ENCODE assay signal across 34 cellular contexts in genomic region chr2:201607568-201607967, GRCh38.
"Had no signal": no experiment of that assay in that cellular context is flagged by ENCODE, and none has a peak within 500 bp of the region (broad histone marks: within the 10 kb centered on the region; RNA-seq: fewer than 3 reads in every experiment).

No MANE protein-coding gene starts in this region.

- H3K36me3 ChIP-seq: adrenal gland, brain microvascular endothelial cell, breast epithelium had no signal

- H3K27me3 ChIP-seq: adrenal gland, body of pancreas, brain microvascular endothelial cell, breast epithelium had no signal

- H3K4me3 ChIP-seq: adrenal gland, body of pancreas, breast epithelium had no signal

- H3K27ac ChIP-seq: adrenal gland, body of pancreas, brain microvascular endothelial cell, breast epithelium, VCaP had no signal

- ATAC-seq: activated CD8-positive, alpha-beta T cell treated with anti-CD3 and anti-CD28 coated beads for 36 hours; activated naive CD4-positive, alpha-beta T cell treated with anti-CD3 and anti-CD28 coated beads, Interleukin-2, amount 50 U/mL, for 72 hours; activated T-cell treated with anti-CD3 and anti-CD28 coated beads, Interleukin-2, amount 50 U/mL, for 4 hours; activated T-cell treated with anti-CD3 and anti-CD28 coated beads, Interleukin-2, amount 50 U/mL, for 72 hours; activated T-helper 17 cell treated with anti-CD3 and anti-CD28 coated beads, Interleukin-2, amount 50 U/mL, for 72 hours; body of pancreas had no signal

- H3K4me1 ChIP-seq: body of pancreas, breast epithelium had no signal

- FAIRE-seq: astrocyte, colon, TTC549 had no signal

- DNase-seq: activated B cell treated with CpG ODN at 0.5 μM for 24 hours; activated CD4-positive, alpha-beta memory T cell treated with anti-CD3 and anti-CD28 coated beads for 36 hours; activated CD4-positive, alpha-beta T cell treated with anti-CD3 and anti-CD28 coated beads for 4 hours; activated CD4-positive, alpha-beta T cell treated with anti-CD3 and anti-CD28 coated beads, Interleukin-2, amount 10 ng/mL, durations not matched to agents 24 days and 14 days; activated CD4-positive, alpha-beta T cell treated with anti-CD3 and anti-CD28 coated beads, Interleukin-2, amount 50 U/mL, for 1 hour; activated CD4-positive, alpha-beta T cell treated with anti-CD3 and anti-CD28 coated beads, Interleukin-2, amount 50 U/mL, for 4 hours; activated CD4-positive, CD25-positive, alpha-beta regulatory T cell treated with anti-CD3 and anti-CD28 coated beads, Interleukin-2, amount 50 U/mL, for 72 hours; activated CD8-positive, alpha-beta memory T cell treated with anti-CD3 and anti-CD28 coated beads, Interleukin-2, amount 50 U/mL, for 4 hours; activated CD8-positive, alpha-beta T cell treated with anti-CD3 and anti-CD28 coated beads for 36 hours; activated effector memory CD4-positive, alpha-beta T cell treated with anti-CD3 and anti-CD28 coated beads, Interleukin-2, amount 50 U/mL, for 16 hours; activated gamma-delta T cell treated with Interleukin-2 at 50 U/mL for 16 hours; activated naive CD4-positive, alpha-beta T cell; activated naive CD4-positive, alpha-beta T cell treated with anti-CD3 and anti-CD28 coated beads for 36 hours; activated naive CD4-positive, alpha-beta T cell treated with anti-CD3 and anti-CD28 coated beads, Interleukin-2, amount 50 U/mL, for 16 hours; activated naive CD8-positive, alpha-beta T cell treated with anti-CD3 and anti-CD28 coated beads for 36 hours; activated T-cell treated with anti-CD3 and anti-CD28 coated beads for 4 hours; activated T-cell treated with anti-CD3 and anti-CD28 coated beads, Interleukin-2, amount 50 U/mL, for 1 hour; activated T-cell treated with anti-CD3 and anti-CD28 coated beads, Interleukin-2, amount 50 U/mL, for 4 hours; activated T-cell treated with anti-CD3 and anti-CD28 coated beads, Interleukin-2, amount 50 U/mL, for 72 hours; adrenal gland; amniotic stem cell; aorta; body of pancreas; brain microvascular endothelial cell; central memory CD4-positive, alpha-beta T cell; T-helper 2 cell; T-helper 9 cell had no signal

- H3K9me3 ChIP-seq: adrenal gland, body of pancreas had no signal
